Comparison of ENCODE assay signal across 8 cellular contexts in the genomic region with DNA sequence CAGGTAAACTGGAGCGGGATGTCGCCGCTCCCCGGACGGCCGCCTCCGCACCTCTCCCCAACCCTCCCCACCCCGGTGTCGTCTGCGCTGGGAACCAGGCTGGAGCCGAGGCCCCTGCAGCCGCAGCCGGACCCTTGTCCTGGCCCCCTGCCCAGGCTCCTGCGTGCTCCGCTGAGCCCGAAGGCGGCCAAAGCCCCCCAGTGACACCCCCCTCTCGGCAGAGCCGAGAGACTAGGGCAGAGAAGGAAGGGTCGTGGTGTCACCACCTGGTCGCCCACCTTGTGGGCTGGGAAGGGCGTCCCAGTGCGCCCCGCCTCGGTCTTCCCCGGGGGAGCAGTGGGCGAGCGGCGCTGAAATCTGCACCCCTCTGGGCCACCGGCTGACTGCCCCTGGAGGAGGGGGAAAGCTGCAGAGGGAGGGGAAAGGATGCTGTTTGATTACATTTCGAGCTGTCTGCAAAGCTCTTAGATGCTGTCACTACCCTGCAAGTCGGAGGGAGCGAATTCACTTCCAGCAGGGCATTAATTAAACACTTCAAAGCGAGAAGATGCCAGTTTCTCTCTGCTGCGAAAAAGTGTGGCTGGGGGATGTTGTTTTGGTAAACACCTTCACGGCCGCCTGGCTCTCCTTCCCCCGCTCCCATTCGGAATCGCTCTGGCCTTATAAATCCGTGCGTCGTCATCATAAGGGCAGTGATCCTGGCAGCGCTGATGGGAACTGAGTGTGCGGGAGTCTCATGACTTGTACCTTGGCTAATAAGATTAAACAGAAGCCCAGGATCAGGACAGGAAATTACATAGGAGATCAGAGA.
DNase-seq lines count a peak whose midpoint lies in the region; TF ChIP-seq lines count a peak whose summit lies in the region.

No MANE protein-coding gene starts in this region.

- no peaks in the 10 kb centered on the region for H3F3A ChIP-seq in DOHH2 (ENCODE audit: control insufficient read depth, insufficient read depth)

- DNase-seq in caudate nucleus (lab: John Stamatoyannopoulos, UW) (peak in 22 of 61 donors; percentile 7 to 88 (median 41)), left kidney (ENCODE audit: low read depth, low spot score) (peak; percentile 59), superior temporal gyrus (ENCODE audit: extremely low spot score) (peak; percentile 65), DMS79 treated with DMSO at 0.1 percent for 48 hours (lab: John Stamatoyannopoulos, UW) (no peak), DMS114 treated with DMSO at 0.1 percent for 48 hours (lab: John Stamatoyannopoulos, UW; ENCODE audit: unreplicated experiment) (no peak)
- no peak for DNase-seq in stimulated activated CD4-positive, alpha-beta T cell treated with anti-CD3 and anti-CD28 coated beads, Interleukin-4, amount 100 ng/mL, for 24 hours

- no peaks in the 10 kb centered on the region for H4K20me1 ChIP-seq in DOHH2 (ENCODE audit: control insufficient read depth, insufficient read depth, low read depth, low read length)
- no peaks in the 10 kb centered on the region for H4K20me1 ChIP-seq in KMS-11 (ENCODE audit: insufficient read depth)

- no peak for TF ChIP-seq CTCF in DOHH2 (IDR thresholded peaks at IDR 0.05; ENCODE audit: low read depth, low read length, poor library complexity, severe bottlenecking)
- no peak for TF ChIP-seq CTCF in KMS-11 (conservative IDR thresholded peaks at IDR 0.05; ENCODE audit: low read depth, low read length)

- no peaks in the 10 kb centered on the region for H3K9me3 ChIP-seq in DOHH2 (ENCODE audit: control insufficient read depth, insufficient read depth, low read length)

- H3K4me3 ChIP-seq in DOHH2 (ENCODE audit: low read length) (peak overlapping the region; percentile 51), KMS-11 (IDR thresholded peaks at IDR 0.05; ENCODE audit: insufficient read depth, low read depth, low read length) (peak overlapping the region; percentile 57)

- no peaks in the 10 kb centered on the region for H3K36me3 ChIP-seq in DOHH2 (ENCODE audit: control insufficient read depth, low read length)
- no peaks in the 10 kb centered on the region for H3K36me3 ChIP-seq in KMS-11 (ENCODE audit: insufficient read depth)

- H3K27me3 ChIP-seq in DOHH2 (ENCODE audit: control insufficient read depth, low read length), result no peaks in the 10 kb centered on the region
- no peaks in the 10 kb centered on the region for H3K27me3 ChIP-seq in KMS-11 (ENCODE audit: insufficient read depth, low read depth)

- no peaks in the 10 kb centered on the region for H3K79me2 ChIP-seq in DOHH2 (ENCODE audit: control insufficient read depth, low read length)
- H3K79me2 ChIP-seq in KMS-11 (ENCODE audit: insufficient read depth, low read depth), result no peaks in the 10 kb centered on the region

- H3K4me1 ChIP-seq in DOHH2 (ENCODE audit: control insufficient read depth, low read length), result no peaks in the 10 kb centered on the region
- H3K4me1 ChIP-seq in KMS-11 (ENCODE audit: low read depth, poor library complexity, severe bottlenecking), result peaks cover 7% of the 10 kb centered on the region

- H2AFZ ChIP-seq in KMS-11 (ENCODE audit: low read depth), result peak overlapping the region; percentile 60

- no peak overlapping the region for H3K27ac ChIP-seq in DOHH2 (ENCODE audit: low read depth, low read length)
- no peak overlapping the region for H3K27ac ChIP-seq in KMS-11
- H3K27ac ChIP-seq in caudate nucleus (ENCODE audit: low read depth, low read length), result peak overlapping the region; percentile 39

- H3K9me2 ChIP-seq in DOHH2 (replicated peaks; ENCODE audit: control insufficient read depth, low read length), result no peaks in the 10 kb centered on the region

- H3K4me2 ChIP-seq in DOHH2 (ENCODE audit: low read length), result peak overlapping the region; percentile 54
- H3K4me2 ChIP-seq in KMS-11, result peak overlapping the region; percentile 79

- peak overlapping the region; percentile 61 for H3K9ac ChIP-seq in KMS-11

Comparison
In these comparisons a context has a peak if more than half of its experiments do, and no peak if none do; other contexts are left out.
1. DNase-seq: peak in left kidney (single experiment) and superior temporal gyrus (single experiment); none in stimulated activated CD4-positive, alpha-beta T cell treated with anti-CD3 and anti-CD28 coated beads, Interleukin-4, amount 100 ng/mL, for 24 hours (single experiment), DMS79 treated with DMSO at 0.1 percent for 48 hours (single experiment) and DMS114 treated with DMSO at 0.1 percent for 48 hours (single experiment).